In the genomic region with DNA sequence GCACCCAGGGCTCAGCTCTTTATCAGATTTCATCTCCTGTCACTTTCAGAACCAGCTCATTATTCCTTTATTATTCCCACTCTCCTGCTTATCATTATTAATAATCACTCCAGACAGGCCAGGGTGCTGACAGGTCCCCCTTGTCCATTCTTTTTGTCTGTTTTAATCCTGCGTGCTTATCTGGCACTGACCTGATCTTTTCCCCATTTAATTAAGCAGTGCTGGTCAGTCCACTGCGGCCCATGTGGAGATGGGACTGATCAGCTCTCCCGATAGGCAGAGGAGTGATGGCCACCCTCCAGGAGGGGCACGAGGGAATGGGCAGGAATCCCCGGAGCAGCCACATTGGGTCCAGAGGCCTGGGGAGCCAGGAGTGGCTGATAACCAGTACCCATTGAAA, we compare ENCODE assay signal across 25 cellular contexts.
"Had no signal": no experiment of that assay in that cellular context is flagged by ENCODE, and none has a peak within 500 bp of the region (broad histone marks: within the 10 kb centered on the region; RNA-seq: fewer than 3 reads in every experiment).

No MANE protein-coding gene starts in this region.

- H3K9me3 Mint-ChIP-seq: dendritic cell treated with granulocyte-macrophage colony-stimulating factor and Interleukin-4, amounts not matched to agents 40 ng/mL and 50 ng/mL, for 4 days; effector memory CD8-positive, alpha-beta T cell; endodermal cell had no signal

- H3K4me1 Mint-ChIP-seq: endodermal cell had no signal

- H3K9me3 ChIP-seq: colonic mucosa, esophagus muscularis mucosa, esophagus squamous epithelium, gastrocnemius medialis, gastroesophageal sphincter, heart left ventricle, heart right ventricle had no signal

- H3K4me1 ChIP-seq: colonic mucosa, foreskin keratinocyte had no signal

- ATAC-seq: effector memory CD8-positive, alpha-beta T cell; esophagus mucosa; foreskin keratinocyte; gastrocnemius medialis; gastroesophageal sphincter; heart left ventricle; heart right ventricle had no signal

- DNase-seq: colonic mucosa; cortex of kidney; dermis blood vessel endothelial cell; dorsolateral prefrontal cortex; effector CD4-positive, alpha-beta T cell; effector CD8-positive, alpha-beta T cell; effector memory CD4-positive, alpha-beta T cell; effector memory CD8-positive, alpha-beta T cell; endodermal cell; erythroblast; esophagus squamous epithelium; foreskin fibroblast; foreskin keratinocyte; foreskin melanocyte; gastrocnemius medialis; glutamatergic neuron; head of caudate nucleus; heart left ventricle; heart right ventricle had no signal

- H3K4me3 Mint-ChIP-seq: dendritic cell treated with granulocyte-macrophage colony-stimulating factor and Interleukin-4, amounts not matched to agents 40 ng/mL and 50 ng/mL, for 4 days; effector memory CD8-positive, alpha-beta T cell; endodermal cell had no signal

- H3K36me3 ChIP-seq: colonic mucosa, esophagus muscularis mucosa, esophagus squamous epithelium, gastrocnemius medialis, gastroesophageal sphincter, heart left ventricle, heart right ventricle had no signal

- H3K27me3 ChIP-seq: colonic mucosa, esophagus muscularis mucosa, gastrocnemius medialis, gastroesophageal sphincter had no signal

- H3K4me3 ChIP-seq: colonic mucosa, coronary artery, dorsolateral prefrontal cortex, esophagus muscularis mucosa, esophagus squamous epithelium, gastrocnemius medialis, gastroesophageal sphincter, heart left ventricle, heart right ventricle had no signal

- H3K27ac Mint-ChIP-seq: dendritic cell treated with granulocyte-macrophage colony-stimulating factor and Interleukin-4, amounts not matched to agents 40 ng/mL and 50 ng/mL, for 4 days; effector memory CD8-positive, alpha-beta T cell; endodermal cell had no signal

- H3K27ac ChIP-seq: colonic mucosa, coronary artery, dorsolateral prefrontal cortex, epithelial cell of prostate, esophagus muscularis mucosa, esophagus squamous epithelium, foreskin keratinocyte, gastrocnemius medialis, gastroesophageal sphincter, heart left ventricle, heart right ventricle had no signal
